In the genomic region with DNA sequence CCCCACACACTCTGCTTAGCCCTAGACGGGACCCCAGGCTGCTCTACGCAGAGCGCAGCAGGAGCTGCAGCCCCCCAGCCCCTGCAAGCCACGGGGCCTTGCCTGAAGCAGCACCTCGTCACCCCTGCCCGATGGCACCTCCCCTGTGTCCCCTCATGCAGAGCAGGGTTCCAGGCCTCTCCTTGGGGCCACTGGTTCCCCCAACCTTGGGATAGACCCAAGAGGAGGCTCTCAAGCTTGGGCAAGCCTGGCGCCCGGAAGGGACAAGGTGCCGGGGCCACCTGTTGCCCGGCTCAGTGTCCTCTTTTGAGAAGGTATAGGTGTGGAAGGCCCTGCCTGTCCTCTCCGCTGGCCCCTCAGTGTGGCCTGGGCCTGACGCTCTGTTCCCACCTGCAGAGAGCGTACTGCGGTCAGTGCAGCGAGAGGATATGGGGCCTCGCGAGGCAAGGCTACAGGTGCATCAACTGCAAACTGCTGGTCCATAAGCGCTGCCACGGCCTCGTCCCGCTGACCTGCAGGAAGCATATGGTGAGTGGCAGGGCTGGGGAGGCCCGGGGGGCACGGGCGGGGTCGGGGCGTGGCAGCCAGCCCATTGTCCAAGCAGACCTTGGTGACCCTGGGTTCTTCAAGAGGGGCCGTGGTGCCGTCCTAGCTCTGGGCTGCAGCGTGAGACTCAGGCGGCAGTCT, we compare ENCODE assay signal across 23 cellular contexts. TPM values are rescaled to one million over a fixed set of nuclear protein-coding genes. Genes with fewer than 3 reads are reported as not detected.
DNase-seq lines count a peak whose midpoint lies in the region; ATAC-seq, FAIRE-seq and TF ChIP-seq lines count a peak whose summit lies in the region.
"Had no signal": no experiment of that assay in that cellular context is flagged by ENCODE, and none has a peak within 500 bp of the region (broad histone marks: within the 10 kb centered on the region; RNA-seq: fewer than 3 reads in every experiment).

No MANE protein-coding gene starts in this region.

- no peak overlapping the region for H3K4me2 ChIP-seq in HepG2 (ENCODE audit: low read depth, low read length)
- H3K4me2 ChIP-seq: BLaER1 had no signal

- no peak for TF ChIP-seq POLR2A in HepG2 (IDR thresholded peaks at IDR 0.05; ENCODE audit: insufficient read depth in 1 of 2, low read depth in 2 of 2, low read length in 2 of 2)

- H3K4me3 Mint-ChIP-seq in chondrocyte (ENCODE audit: unreplicated experiment), result no peak overlapping the region
- H3K4me3 Mint-ChIP-seq: CD4-positive, alpha-beta memory T cell; IgD-negative memory B cell had no signal

- no peaks in the 10 kb centered on the region for H3K4me1 ChIP-seq in HEK293 (ENCODE audit: control insufficient read depth, insufficient read depth, low read length)
- peaks cover 13% of the 10 kb centered on the region for H3K4me1 ChIP-seq in HepG2 (ENCODE audit: insufficient read depth, low read length)
- H3K4me1 ChIP-seq in pancreas, result no peaks in the 10 kb centered on the region
- H3K4me1 ChIP-seq: HAP-1 had no signal

- TF ChIP-seq EP300 in HepG2 (IDR thresholded peaks at IDR 0.05; ENCODE audit: low read depth in 2 of 2, low read length in 2 of 2) (no peak), HepG2 (CRISPR knock-in tag; IDR thresholded peaks at IDR 0.05; ENCODE audit: borderline replicate concordance) (no peak)

- peaks cover 5% of the 10 kb centered on the region for H3K79me2 ChIP-seq in HepG2 (ENCODE audit: insufficient read depth, low read length)

- in situ Hi-C loops in HepG2 (cut with HindIII; ENCODE audit: extremely low pct_ligation_motif_present, low pct_unique_long_range_greater_than_20kb), result no loop called here

- H2AFZ ChIP-seq in HepG2 (ENCODE audit: low read length), result no peak overlapping the region
- H2AFZ ChIP-seq: GM23248 had no signal

- no peak overlapping the region for H3K9ac ChIP-seq in HepG2 (ENCODE audit: insufficient read depth, low read depth, low read length)
- H3K9ac ChIP-seq: BLaER1, GM23248 had no signal

- DNase-seq in chondrocyte (ENCODE audit: low spot score), result peak; percentile 77
- no peak for DNase-seq in HepG2 (ENCODE audit: low spot score)
- DNase-seq in posterior vena cava (ENCODE audit: low spot score), result peak; percentile 76
- no peak for DNase-seq in pancreas
- DNase-seq in activated CD4-positive, alpha-beta T cell treated with anti-CD3 and anti-CD28 coated beads, Interleukin-2, amount 50 U/mL, for 1 hour, result no peak
- DNase-seq: ACHN; CD4-positive, alpha-beta memory T cell; DND-41; GM23248; NCI-H1417; NCI-H1694 treated with DMSO at 0.1 percent for 48 hours; NCI-H2081 treated with DMSO at 0.1 percent for 48 hours; NCI-H446; NCI-H526; OCI-M1 had no signal

- no peaks in the 10 kb centered on the region for H3K9me3 ChIP-seq in HEK293 (ENCODE audit: control insufficient read depth, insufficient read depth, low read depth, low read length)
- no peaks in the 10 kb centered on the region for H3K9me3 ChIP-seq in HepG2 (ENCODE audit: low read length)
- H3K9me3 ChIP-seq in pancreas, result no peaks in the 10 kb centered on the region
- H3K9me3 ChIP-seq: BLaER1, HAP-1 had no signal

- no peak overlapping the region for H3K27ac Mint-ChIP-seq in chondrocyte (ENCODE audit: unreplicated experiment)
- H3K27ac Mint-ChIP-seq: CD4-positive, alpha-beta memory T cell; IgD-negative memory B cell had no signal

- no peaks in the 10 kb centered on the region for H3K27me3 Mint-ChIP-seq in chondrocyte (ENCODE audit: low read depth)
- H3K27me3 Mint-ChIP-seq: CD4-positive, alpha-beta memory T cell; IgD-negative memory B cell had no signal

- H3K27me3 ChIP-seq in HepG2 (ENCODE audit: control insufficient read depth in 1 of 2, insufficient read depth in 2 of 2, low read length in 2 of 2), result no peaks in the 10 kb centered on the region
- no peaks in the 10 kb centered on the region for H3K27me3 ChIP-seq in pancreas
- H3K27me3 ChIP-seq: BLaER1 had no signal

- H3K36me3 Mint-ChIP-seq in chondrocyte (ENCODE audit: low read depth), result no peaks in the 10 kb centered on the region

- ATAC-seq in HepG2 (no peak), pancreas (no peak), HG03135 (IDR thresholded peaks at IDR 0.05; ENCODE audit: unreplicated experiment) (no peak)
- ATAC-seq: GM12878 had no signal

- TF ChIP-seq CTCF in HEK293 (tag by site-specific recombination; IDR thresholded peaks at IDR 0.05) (no peak), chondrocyte (IDR thresholded peaks at IDR 0.05) (no peak), HepG2 (CRISPR knock-in tag; IDR thresholded peaks at IDR 0.05) (no peak), pancreas (IDR thresholded peaks at IDR 0.05) (no peak)

- POLR2A ChIA-PET in HEK293 (lab: Yijun Ruan, JAX), result no interaction called here
- POLR2A ChIA-PET in HepG2 (lab: Yijun Ruan, JAX), result no interaction called here

- CTCF ChIA-PET in HEK293 (lab: Yijun Ruan, JAX), result interaction anchor here (1.0 kb wide), 1 partner anchor 97 kb away, joined by 5 read pairs; no protein-coding TSS in a partner anchor
- CTCF ChIA-PET in HepG2 (lab: Yijun Ruan, JAX; ENCODE audit: low intra/inter-chr PET ratio, low total read pairs), result no interaction called here

- WGBS in HepG2 (ENCODE audit: low lambda C conversion rate), result 97% methylated on average over 13 of the region's 30 CpGs
- 93 to 96% methylated on average over 30 of the region's 30 CpGs for WGBS in pancreas, 2 donors

- no TSS peak for BruUV-seq in HepG2 (replicated peaks; lab: Mats Ljungman, UMichigan)

- H3K36me3 ChIP-seq in HEK293 (ENCODE audit: control insufficient read depth in 2 of 2, insufficient read depth in 1 of 2, low read length in 2 of 2) (peaks cover 4 to 57% of the 10 kb centered on the region in 2 experiments; a peak in 2 of 3 replicates), HepG2 (replicated peaks in 1 of 2; ENCODE audit: control insufficient read depth in 1 of 2, insufficient read depth in 2 of 2, low read length in 2 of 2) (peaks cover 14 to 38% of the 10 kb centered on the region in 2 experiments; a peak in 4 of 5 replicates), pancreas (peaks cover 0 to 8% (median 3%) of the 10 kb centered on the region in 3 donors)
- H3K36me3 ChIP-seq: HAP-1 had no signal

- H3K4me1 Mint-ChIP-seq in chondrocyte (ENCODE audit: low read depth), result peaks cover 8% of the 10 kb centered on the region

- intact Hi-C loops in HepG2 (cut with micrococcal nuclease; ENCODE audit: unreplicated experiment) (no loop called here), posterior vena cava (cut with DNase I) (no loop called here), pancreas (cut with DNase I) (no loop called here)

- H3K4me3 ChIP-seq in HEK293 (ENCODE audit: low read depth, low read length), result no peak overlapping the region
- H3K4me3 ChIP-seq in HepG2 (replicated peaks in 1 of 3; ENCODE audit: insufficient read depth in 1 of 3, low read depth in 2 of 3, low read length in 3 of 3), result no peak overlapping the region
- H3K4me3 ChIP-seq in pancreas, result no peak overlapping the region
- H3K4me3 ChIP-seq: BLaER1, GM12878, GM23248, HAP-1 had no signal

- TF ChIP-seq RAD21 in HepG2 (CRISPR knock-in tag; IDR thresholded peaks at IDR 0.05), result no peak

- no peak for FAIRE-seq in HepG2 (lab: Jason Lieb, UNC)
- FAIRE-seq in pancreas (lab: Jason Lieb, UNC), result no peak
- FAIRE-seq: GM12878, HTR-8/SVneo, RCC 7860 had no signal

- no peaks in the 10 kb centered on the region for H3K9me3 Mint-ChIP-seq in chondrocyte (ENCODE audit: low read depth)
- H3K9me3 Mint-ChIP-seq: CD4-positive, alpha-beta memory T cell; IgD-negative memory B cell had no signal

- no peak overlapping the region for H3K27ac ChIP-seq in HEK293 (ENCODE audit: extremely low read depth, low read depth, low read length)
- H3K27ac ChIP-seq in HepG2 (ENCODE audit: extremely low read length, insufficient read depth, low read length), result no peak overlapping the region
- H3K27ac ChIP-seq in pancreas, result no peak overlapping the region
- H3K27ac ChIP-seq: BLaER1, GM23248 had no signal

- no peaks in the 10 kb centered on the region for H4K20me1 ChIP-seq in HepG2 (ENCODE audit: insufficient read depth, low read length)

TF ChIP-seq in HEK293, 187 proteins besides CTCF, POLR2A, EP300 and RAD21:
- no peak for TF ChIP-seq ZNF501 (tag by site-specific recombination; IDR thresholded peaks at IDR 0.05)
- no peak for TF ChIP-seq ZNF114 (tag by site-specific recombination; IDR thresholded peaks at IDR 0.05)
- TF ChIP-seq SCRT1 (tag by site-specific recombination; IDR thresholded peaks at IDR 0.05; ENCODE audit: borderline replicate concordance), result peak; percentile 96
- peak; percentile 92 for TF ChIP-seq SCRT2 (tag by site-specific recombination; IDR thresholded peaks at IDR 0.05)

TF ChIP-seq in HepG2, 621 proteins besides CTCF, POLR2A, EP300 and RAD21 (continues in another document):
- TF ChIP-seq RBM22 (optimal IDR thresholded peaks at IDR 0.05; ENCODE audit: low read length) (peak; percentile 77), AGO2 (optimal IDR thresholded peaks at IDR 0.05; ENCODE audit: low read depth, low read length) (peak; percentile 38), REL (CRISPR knock-in tag; conservative IDR thresholded peaks at IDR 0.05) (no peak)

RNA-seq across cellular contexts. Expression of gene FAAP20, which starts 50.6 kb away (rescaled TPM):
- total RNA-seq in chondrocyte, result 48.4 to 76.1 TPM (median 69.2 TPM) in 3 replicates
- 10.4 and 10.8 TPM in 2 replicates for total RNA-seq in HepG2 (2016; rRNA removed; fragmentation: Illumina TruSeq; extraction: Trizol)
- 25.8 and 31.3 TPM in 2 replicates for total RNA-seq in HepG2 (2016; cell fraction: cytosol; rRNA removed; fragmentation: Illumina TruSeq; extraction: Trizol; ENCODE audit: low read depth)
- total RNA-seq in HepG2 (2016; cell fraction: insoluble cytoplasmic fraction; rRNA removed; fragmentation: Illumina TruSeq; extraction: Trizol), result 9.1 and 10.5 TPM in 2 replicates
- total RNA-seq in HepG2 (2016; cell fraction: membrane; rRNA removed; fragmentation: Illumina TruSeq; extraction: Trizol), result 30.5 and 36.7 TPM in 2 replicates
- 7.4 and 9.0 TPM in 2 replicates for total RNA-seq in HepG2 (2016; cell fraction: nucleus; rRNA removed; fragmentation: Illumina TruSeq; extraction: Trizol)
- 9.6 and 14.4 TPM in 2 replicates for polyA plus RNA-seq in HepG2 (2011; rRNA removed)
- 8.7 and 21.7 TPM in 2 replicates for polyA plus RNA-seq in HepG2 (2011; cell fraction: cytosol; rRNA removed)
- 37.4 and 44.6 TPM in 2 replicates for polyA plus RNA-seq in HepG2 (2011; cell fraction: nucleus; rRNA removed)
- polyA plus RNA-seq in HepG2 (2012), result 24.2 and 24.5 TPM in 2 replicates
- 237 and 239 TPM in 2 replicates for polyA plus RNA-seq in HepG2 (2016; cell fraction: cytosol; fragmentation: Illumina TruSeq; extraction: Trizol; ENCODE audit: low read depth)
- 38.7 and 46.2 TPM in 2 replicates for polyA plus RNA-seq in HepG2 (2016; cell fraction: insoluble cytoplasmic fraction; fragmentation: Illumina TruSeq; extraction: Trizol; ENCODE audit: low read depth)
- 156 and 163 TPM in 2 replicates for polyA plus RNA-seq in HepG2 (2016; cell fraction: membrane; fragmentation: Illumina TruSeq; extraction: Trizol; ENCODE audit: low read depth)
- polyA plus RNA-seq in HepG2 (2016; cell fraction: nucleus; fragmentation: Illumina TruSeq; extraction: Trizol; ENCODE audit: insufficient read depth, low read depth), result 44.5 and 50.9 TPM in 2 replicates
- 3.5 and 6.2 TPM in 2 replicates for polyA minus RNA-seq in HepG2 (2011; rRNA and poly(A)+ RNA removed; ENCODE audit: low replicate concordance)
- polyA minus RNA-seq in HepG2 (2011; cell fraction: cytosol; rRNA and poly(A)+ RNA removed), result 5.6 and 7.3 TPM in 2 replicates
- 6.3 and 6.6 TPM in 2 replicates for polyA minus RNA-seq in HepG2 (2011; cell fraction: nucleus; rRNA and poly(A)+ RNA removed)
- total RNA-seq in posterior vena cava, result 10 to 100 TPM; 50.7 to 52.9 TPM
- 10 to 100 TPM; 17.2 to 35.9 (median 22.3) TPM for total RNA-seq in pancreas
- 10 to 100 TPM; 56.1 to 75.6 TPM for polyA plus RNA-seq in pancreas

Comparison
In these comparisons a context has a peak if more than half of its experiments do, and no peak if none do; other contexts are left out.
1. DNase-seq: peak in chondrocyte (single experiment) and posterior vena cava (single experiment); none in HepG2 (single experiment), pancreas (0 of 6) and activated CD4-positive, alpha-beta T cell treated with anti-CD3 and anti-CD28 coated beads, Interleukin-2, amount 50 U/mL, for 1 hour (single experiment).